Comparison of ENCODE assay signal across 13 cellular contexts in the genomic region with DNA sequence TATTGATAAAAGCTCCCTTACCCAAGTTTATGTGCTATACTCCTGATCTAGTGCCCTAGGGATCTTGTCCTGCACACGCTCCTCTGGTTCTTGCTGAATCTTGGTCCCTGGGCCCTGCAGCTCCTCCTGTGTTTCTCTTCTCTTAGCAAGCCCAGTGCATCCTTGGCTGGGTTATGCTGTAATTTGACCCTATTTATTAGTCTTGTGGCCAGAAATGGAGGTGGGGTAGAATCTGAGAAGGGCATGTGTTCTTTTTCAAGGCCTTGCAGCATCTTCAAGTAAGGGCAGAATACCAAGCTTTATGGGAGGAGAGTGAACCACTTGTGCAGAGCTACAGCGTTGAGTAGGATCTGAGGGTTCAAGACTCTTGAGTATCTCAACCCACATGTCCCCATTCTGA.
"Had no signal": no experiment of that assay in that cellular context is flagged by ENCODE, and none has a peak within 500 bp of the region (broad histone marks: within the 10 kb centered on the region; RNA-seq: fewer than 3 reads in every experiment).

No MANE protein-coding gene starts in this region.

- H3K4me3 Mint-ChIP-seq: activated CD4-positive, alpha-beta memory T cell treated with anti-CD3 and anti-CD28 coated beads, Interleukin-2, amount 10 ng/mL, durations not matched to agents 7 days and 5 days; activated T-cell treated with anti-CD3 and anti-CD28 coated beads, Interleukin-2, amount 50 U/mL, for 24 hours; naive thymus-derived CD8-positive, alpha-beta T cell; stimulated activated memory B cell treated with anti-CD40 and anti-IgM and Interleukin-4, amounts not matched to agents 10 μg/mL and 1 μg/mL and 100 μg/mL, for 72 hours; WTC11 had no signal

- FAIRE-seq: colon had no signal

- ATAC-seq: left lung; naive thymus-derived CD8-positive, alpha-beta T cell; stimulated activated memory B cell treated with anti-CD40 and anti-IgM and Interleukin-4, amounts not matched to agents 10 μg/mL and 1 μg/mL and 100 μg/mL, for 72 hours; WTC11 had no signal

- H3K27ac Mint-ChIP-seq: activated CD4-positive, alpha-beta memory T cell treated with anti-CD3 and anti-CD28 coated beads, Interleukin-2, amount 10 ng/mL, durations not matched to agents 7 days and 5 days; activated T-cell treated with anti-CD3 and anti-CD28 coated beads, Interleukin-2, amount 50 U/mL, for 24 hours; naive thymus-derived CD8-positive, alpha-beta T cell; stimulated activated memory B cell treated with anti-CD40 and anti-IgM and Interleukin-4, amounts not matched to agents 10 μg/mL and 1 μg/mL and 100 μg/mL, for 72 hours; WTC11 had no signal

- H3K9me3 Mint-ChIP-seq: activated CD4-positive, alpha-beta memory T cell treated with anti-CD3 and anti-CD28 coated beads, Interleukin-2, amount 10 ng/mL, durations not matched to agents 7 days and 5 days had no signal

- H3K27me3 ChIP-seq: left lung had no signal

- H3K36me3 ChIP-seq: left lung had no signal

- DNase-seq: activated CD4-positive, alpha-beta memory T cell treated with anti-CD3 and anti-CD28 coated beads, Interleukin-2, amount 10 ng/mL, durations not matched to agents 7 days and 5 days; activated CD4-positive, alpha-beta T cell treated with anti-CD3 and anti-CD28 coated beads for 4 hours; activated naive CD4-positive, alpha-beta T cell treated with anti-CD3 and anti-CD28 coated beads, Interleukin-2, amount 50 U/mL, for 16 hours; activated T-cell treated with anti-CD3 and anti-CD28 coated beads, Interleukin-2, amount 50 U/mL, for 24 hours; effector CD4-positive, alpha-beta T cell; islet precursor cell; naive thymus-derived CD8-positive, alpha-beta T cell; stimulated activated CD4-positive, alpha-beta T cell treated with anti-CD3 and anti-CD28 coated beads, Interleukin-2, amount 100 ng/mL, for 48 hours; T-helper 2 cell had no signal

- H3K27me3 Mint-ChIP-seq: activated CD4-positive, alpha-beta memory T cell treated with anti-CD3 and anti-CD28 coated beads, Interleukin-2, amount 10 ng/mL, durations not matched to agents 7 days and 5 days; activated T-cell treated with anti-CD3 and anti-CD28 coated beads, Interleukin-2, amount 50 U/mL, for 24 hours; stimulated activated memory B cell treated with anti-CD40 and anti-IgM and Interleukin-4, amounts not matched to agents 10 μg/mL and 1 μg/mL and 100 μg/mL, for 72 hours had no signal

- H3K9me3 ChIP-seq: left lung had no signal

- H3K27ac ChIP-seq: left lung had no signal

- H3K36me3 Mint-ChIP-seq: naive thymus-derived CD8-positive, alpha-beta T cell; stimulated activated memory B cell treated with anti-CD40 and anti-IgM and Interleukin-4, amounts not matched to agents 10 μg/mL and 1 μg/mL and 100 μg/mL, for 72 hours; WTC11 had no signal

- H3K4me3 ChIP-seq: left lung had no signal

- H3K4me1 ChIP-seq: left lung had no signal

- H3K4me1 Mint-ChIP-seq: activated CD4-positive, alpha-beta memory T cell treated with anti-CD3 and anti-CD28 coated beads, Interleukin-2, amount 10 ng/mL, durations not matched to agents 7 days and 5 days; naive thymus-derived CD8-positive, alpha-beta T cell; stimulated activated memory B cell treated with anti-CD40 and anti-IgM and Interleukin-4, amounts not matched to agents 10 μg/mL and 1 μg/mL and 100 μg/mL, for 72 hours had no signal
